In the genomic region with DNA sequence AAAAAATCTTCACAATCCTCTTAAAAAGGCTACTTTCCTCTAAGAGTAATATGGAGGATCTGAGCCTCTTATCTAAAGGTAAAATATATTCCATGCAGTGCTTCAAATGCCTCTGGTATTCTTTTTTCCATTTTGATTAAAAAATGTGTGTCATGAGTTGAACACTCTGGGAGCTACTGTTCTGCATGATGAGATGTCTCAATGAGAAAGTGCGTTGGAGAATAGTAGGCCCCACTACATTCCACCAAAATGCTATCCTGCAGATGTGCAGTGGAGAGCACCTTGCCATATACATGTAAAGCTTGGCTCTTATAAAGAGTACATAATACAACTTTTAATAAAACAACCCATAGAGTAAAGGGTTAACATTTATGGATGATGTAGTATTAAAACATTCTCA, we compare ENCODE assay signal across 29 cellular contexts.
"Had no signal": no experiment of that assay in that cellular context is flagged by ENCODE, and none has a peak within 500 bp of the region (broad histone marks: within the 10 kb centered on the region; RNA-seq: fewer than 3 reads in every experiment).

No MANE protein-coding gene starts in this region.

- FAIRE-seq: urothelium cell line had no signal

- H3K27me3 Mint-ChIP-seq: stimulated activated memory B cell treated with anti-CD40 and anti-IgM and Interleukin-4, amounts not matched to agents 10 μg/mL and 1 μg/mL and 100 μg/mL, for 72 hours; stimulated activated naive B cell treated with anti-CD40 and anti-IgM and Interleukin-4, amounts not matched to agents 10 μg/mL and 1 μg/mL and 100 μg/mL, for 72 hours; stimulated activated naive CD8-positive, alpha-beta T cell treated with anti-CD3 and anti-CD28 coated beads, Interleukin-15, amount 100 ng/mL, for 72 hours; type B pancreatic cell had no signal

- H3K4me3 Mint-ChIP-seq: stimulated activated effector memory CD8-positive, alpha-beta T cell treated with anti-CD3 and anti-CD28 coated beads, Interleukin-12 subunit alpha, Interleukin-12 subunit beta, amount 100 ng/mL, for 72 hours; stimulated activated memory B cell treated with anti-CD40 and anti-IgM and Interleukin-4, amounts not matched to agents 10 μg/mL and 1 μg/mL and 100 μg/mL, for 72 hours; stimulated activated naive B cell treated with anti-CD40 and anti-IgM and Interleukin-4, amounts not matched to agents 10 μg/mL and 1 μg/mL and 100 μg/mL, for 72 hours; stimulated activated naive CD8-positive, alpha-beta T cell treated with anti-CD3 and anti-CD28 coated beads, Interleukin-15, amount 100 ng/mL, for 72 hours; stimulated activated naive CD8-positive, alpha-beta T cell treated with anti-CD3 and anti-CD28 coated beads, Interleukin-15, Interleukin-2, amounts not matched to agents 100 ng/mL and 50 ng/mL, for 24 hours; type B pancreatic cell had no signal

- H3K27ac Mint-ChIP-seq: stimulated activated effector memory CD8-positive, alpha-beta T cell treated with anti-CD3 and anti-CD28 coated beads, Interleukin-12 subunit alpha, Interleukin-12 subunit beta, amount 100 ng/mL, for 72 hours; stimulated activated memory B cell treated with anti-CD40 and anti-IgM and Interleukin-4, amounts not matched to agents 10 μg/mL and 1 μg/mL and 100 μg/mL, for 72 hours; stimulated activated naive B cell treated with anti-CD40 and anti-IgM and Interleukin-4, amounts not matched to agents 10 μg/mL and 1 μg/mL and 100 μg/mL, for 72 hours; stimulated activated naive CD8-positive, alpha-beta T cell treated with anti-CD3 and anti-CD28 coated beads, Interleukin-15, amount 100 ng/mL, for 72 hours; stimulated activated naive CD8-positive, alpha-beta T cell treated with anti-CD3 and anti-CD28 coated beads, Interleukin-15, Interleukin-2, amounts not matched to agents 100 ng/mL and 50 ng/mL, for 24 hours; type B pancreatic cell had no signal

- H3K4me1 ChIP-seq: testis, tibial artery, uterus had no signal

- H3K9me3 ChIP-seq: stomach, suprapubic skin, testis, thoracic aorta, thyroid gland, tibial artery, tibial nerve, transverse colon, upper lobe of left lung, upper lobe of right lung, uterus, vagina had no signal

- H3K9me3 Mint-ChIP-seq: stimulated activated effector memory CD8-positive, alpha-beta T cell treated with anti-CD3 and anti-CD28 coated beads, Interleukin-12 subunit alpha, Interleukin-12 subunit beta, amount 100 ng/mL, for 72 hours; stimulated activated memory B cell treated with anti-CD40 and anti-IgM and Interleukin-4, amounts not matched to agents 10 μg/mL and 1 μg/mL and 100 μg/mL, for 72 hours; stimulated activated naive B cell treated with anti-CD40 and anti-IgM and Interleukin-4, amounts not matched to agents 10 μg/mL and 1 μg/mL and 100 μg/mL, for 72 hours; stimulated activated naive CD8-positive, alpha-beta T cell treated with anti-CD3 and anti-CD28 coated beads, Interleukin-15, amount 100 ng/mL, for 72 hours; stimulated activated naive CD8-positive, alpha-beta T cell treated with anti-CD3 and anti-CD28 coated beads, Interleukin-15, Interleukin-2, amounts not matched to agents 100 ng/mL and 50 ng/mL, for 24 hours; type B pancreatic cell had no signal

- H3K36me3 ChIP-seq: suprapubic skin, tibial artery, uterus had no signal

- H3K27me3 ChIP-seq: stomach, suprapubic skin, testis, thyroid gland, tibial artery, tibial nerve, transverse colon, upper lobe of left lung, upper lobe of right lung, uterus, vagina had no signal

- H3K36me3 Mint-ChIP-seq: stimulated activated effector memory CD8-positive, alpha-beta T cell treated with anti-CD3 and anti-CD28 coated beads, Interleukin-12 subunit alpha, Interleukin-12 subunit beta, amount 100 ng/mL, for 72 hours; stimulated activated memory B cell treated with anti-CD40 and anti-IgM and Interleukin-4, amounts not matched to agents 10 μg/mL and 1 μg/mL and 100 μg/mL, for 72 hours; stimulated activated naive B cell treated with anti-CD40 and anti-IgM and Interleukin-4, amounts not matched to agents 10 μg/mL and 1 μg/mL and 100 μg/mL, for 72 hours had no signal

- H3K4me1 Mint-ChIP-seq: stimulated activated effector memory CD8-positive, alpha-beta T cell treated with anti-CD3 and anti-CD28 coated beads, Interleukin-12 subunit alpha, Interleukin-12 subunit beta, amount 100 ng/mL, for 72 hours; stimulated activated memory B cell treated with anti-CD40 and anti-IgM and Interleukin-4, amounts not matched to agents 10 μg/mL and 1 μg/mL and 100 μg/mL, for 72 hours; stimulated activated naive B cell treated with anti-CD40 and anti-IgM and Interleukin-4, amounts not matched to agents 10 μg/mL and 1 μg/mL and 100 μg/mL, for 72 hours; stimulated activated naive CD8-positive, alpha-beta T cell treated with anti-CD3 and anti-CD28 coated beads, Interleukin-15, amount 100 ng/mL, for 72 hours had no signal

- H3K27ac ChIP-seq: suprapubic skin, testis, thoracic aorta, thyroid gland, tibial artery, transverse colon, upper lobe of left lung, upper lobe of right lung, uterus, vagina had no signal

- H3K4me3 ChIP-seq: stomach, suprapubic skin, testis, thoracic aorta, thyroid gland, tibial artery, tibial nerve, transverse colon, upper lobe of left lung, upper lobe of right lung, uterus, vagina had no signal

- ATAC-seq: stimulated activated effector memory CD8-positive, alpha-beta T cell treated with anti-CD3 and anti-CD28 coated beads, Interleukin-12 subunit alpha, Interleukin-12 subunit beta, amount 100 ng/mL, for 72 hours; stimulated activated memory B cell treated with anti-CD40 and anti-IgM and Interleukin-4, amounts not matched to agents 10 μg/mL and 1 μg/mL and 100 μg/mL, for 72 hours; stimulated activated naive B cell treated with anti-CD40 and anti-IgM and Interleukin-4, amounts not matched to agents 10 μg/mL and 1 μg/mL and 100 μg/mL, for 72 hours; stimulated activated naive CD8-positive, alpha-beta T cell treated with anti-CD3 and anti-CD28 coated beads, Interleukin-15, amount 100 ng/mL, for 72 hours; stimulated activated naive CD8-positive, alpha-beta T cell treated with anti-CD3 and anti-CD28 coated beads, Interleukin-15, Interleukin-2, amounts not matched to agents 100 U/mL and 50 U/mL, for 24 hours; upper lobe of right lung had no signal

- DNase-seq: stimulated activated CD4-positive, alpha-beta T cell treated with anti-CD3 and anti-CD28 coated beads, Interleukin-2, amount 100 ng/mL, for 48 hours; stimulated activated CD4-positive, alpha-beta T cell treated with anti-CD3 and anti-CD28 coated beads, Interleukin-4, amount 100 ng/mL, for 1 hour; stimulated activated CD4-positive, alpha-beta T cell treated with anti-CD3 and anti-CD28 coated beads, Interleukin-4, amount 100 ng/mL, for 24 hours; stimulated activated CD4-positive, alpha-beta T cell treated with anti-CD3 and anti-CD28 coated beads, Interleukin-4, amount 100 ng/mL, for 4 hours; stimulated activated CD8-positive, alpha-beta memory T cell treated with anti-CD3 and anti-CD28 coated beads, Interleukin-4, amount 100 ng/mL, for 48 hours; stimulated activated naive B cell treated with anti-CD40 and anti-IgM and Interleukin-4, amounts not matched to agents 10 μg/mL and 1 μg/mL and 100 μg/mL, for 72 hours; stimulated activated naive CD4-positive, alpha-beta T cell; stimulated activated naive CD4-positive, alpha-beta T cell treated with Interleukin-2 at 50 U/mL for 16 hours; stimulated activated naive CD8-positive, alpha-beta T cell treated with anti-CD3 and anti-CD28 coated beads, Interleukin-15, amount 100 ng/mL, for 72 hours; stimulated activated naive CD8-positive, alpha-beta T cell treated with anti-CD3 and anti-CD28 coated beads, Interleukin-15, Interleukin-2, amounts not matched to agents 100 U/mL and 50 U/mL, for 24 hours; stomach; substantia nigra; testis; thyroid gland; tibial artery; transverse colon; trophoblast cell; upper lobe of left lung; upper lobe of right lung; uterus had no signal
